In genomic region chr19:10701955-10702307, GRCh38 we compare ENCODE assay signal across 8 cellular contexts. TPM values are rescaled to one million over a fixed set of nuclear protein-coding genes. Genes with fewer than 3 reads are reported as not detected.
DNase-seq lines count a peak whose midpoint lies in the region; ATAC-seq, FAIRE-seq and TF ChIP-seq lines count a peak whose summit lies in the region.

No MANE protein-coding gene starts in this region.

- peaks cover 4% of the 10 kb centered on the region for H3K4me1 ChIP-seq in astrocyte (ENCODE audit: insufficient read depth, low read length)

- peak overlapping the region; percentile 98 for H2AFZ ChIP-seq in astrocyte (ENCODE audit: low read depth, low read length)

- H3K27ac Mint-ChIP-seq in astrocyte (ENCODE audit: unreplicated experiment) (no peak overlapping the region), immature natural killer cell (peak overlapping the region in 5 of 6 donors; percentile 27 to 85 (median 80))
- H3K27ac Mint-ChIP-seq in stimulated activated effector memory CD8-positive, alpha-beta T cell treated with anti-CD3 and anti-CD28 coated beads, Interleukin-12 subunit alpha, Interleukin-12 subunit beta, amount 100 ng/mL, for 72 hours, result peak overlapping the region; percentile 85

- DNase-seq in DMS53 treated with DMSO at 0.1 percent for 48 hours (lab: John Stamatoyannopoulos, UW; ENCODE audit: unreplicated experiment), result peak; percentile 2
- peak; percentile 30 for DNase-seq in NCI-H2227 (lab: John Stamatoyannopoulos, UW; ENCODE audit: unreplicated experiment)
- no peak for DNase-seq in astrocyte (ENCODE audit: low read depth)
- DNase-seq in immature natural killer cell, result no peak
- peak in 1 of 2 donors; percentile 66 for DNase-seq in stimulated activated effector memory CD8-positive, alpha-beta T cell treated with anti-CD3 and anti-CD28 coated beads, Interleukin-12 subunit alpha, Interleukin-12 subunit beta, amount 100 ng/mL, for 72 hours (ENCODE audit: low spot score in 2 of 2)
- DNase-seq in mesenteric fat pad (ENCODE audit: low spot score), result no peak

- peak overlapping the region; percentile 89 for H3K4me3 Mint-ChIP-seq in astrocyte (ENCODE audit: unreplicated experiment)
- peak overlapping the region; percentile 90 to 98 (median 92) for H3K4me3 Mint-ChIP-seq in immature natural killer cell
- H3K4me3 Mint-ChIP-seq in stimulated activated effector memory CD8-positive, alpha-beta T cell treated with anti-CD3 and anti-CD28 coated beads, Interleukin-12 subunit alpha, Interleukin-12 subunit beta, amount 100 ng/mL, for 72 hours, result peak overlapping the region; percentile 87

- H3K9ac ChIP-seq in astrocyte (ENCODE audit: low read length), result peak overlapping the region; percentile 85

- peaks cover 4% of the 10 kb centered on the region for H3K27me3 Mint-ChIP-seq in astrocyte (ENCODE audit: low read depth, unreplicated experiment)
- H3K27me3 Mint-ChIP-seq in immature natural killer cell (ENCODE audit: low read depth in 3 of 3), result peaks cover 2 to 4% (median 3%) of the 10 kb centered on the region in 3 donors

- peak overlapping the region; percentile 95 for H3K4me2 ChIP-seq in astrocyte (ENCODE audit: low read length)

- peak overlapping the region; percentile 89 for H3K4me3 ChIP-seq in astrocyte (ENCODE audit: insufficient read depth, low read depth, low read length)

- H3K79me2 ChIP-seq in astrocyte (ENCODE audit: insufficient read depth, low read length), result peaks cover 4% of the 10 kb centered on the region

- no peaks in the 10 kb centered on the region for H3K9me3 ChIP-seq in astrocyte (ENCODE audit: insufficient read depth, low read depth, low read length)

- no peaks in the 10 kb centered on the region for H3K36me3 Mint-ChIP-seq in astrocyte (ENCODE audit: low read depth, unreplicated experiment)
- H3K36me3 Mint-ChIP-seq in immature natural killer cell, result no peaks in the 10 kb centered on the region
- H3K36me3 Mint-ChIP-seq in stimulated activated effector memory CD8-positive, alpha-beta T cell treated with anti-CD3 and anti-CD28 coated beads, Interleukin-12 subunit alpha, Interleukin-12 subunit beta, amount 100 ng/mL, for 72 hours, result peaks cover 25% of the 10 kb centered on the region

- H3K36me3 ChIP-seq in astrocyte (ENCODE audit: insufficient read depth, low read length), result no peaks in the 10 kb centered on the region

- no peak for TF ChIP-seq CTCF in astrocyte (IDR thresholded peaks at IDR 0.05; ENCODE audit: insufficient read depth, low read depth, low read length)

- H3K9me3 Mint-ChIP-seq in astrocyte (ENCODE audit: unreplicated experiment) (no peaks in the 10 kb centered on the region), immature natural killer cell (no peaks in the 10 kb centered on the region)
- H3K9me3 Mint-ChIP-seq in stimulated activated effector memory CD8-positive, alpha-beta T cell treated with anti-CD3 and anti-CD28 coated beads, Interleukin-12 subunit alpha, Interleukin-12 subunit beta, amount 100 ng/mL, for 72 hours, result no peaks in the 10 kb centered on the region

- H3K27me3 ChIP-seq in astrocyte (ENCODE audit: insufficient read depth, low read length), result no peaks in the 10 kb centered on the region

- FAIRE-seq in astrocyte (lab: Jason Lieb, UNC), result no peak

- no peaks in the 10 kb centered on the region for H3K4me1 Mint-ChIP-seq in astrocyte (ENCODE audit: low read depth, unreplicated experiment)
- H3K4me1 Mint-ChIP-seq in immature natural killer cell, result peaks cover 12 to 16% of the 10 kb centered on the region in 2 donors
- H3K4me1 Mint-ChIP-seq in stimulated activated effector memory CD8-positive, alpha-beta T cell treated with anti-CD3 and anti-CD28 coated beads, Interleukin-12 subunit alpha, Interleukin-12 subunit beta, amount 100 ng/mL, for 72 hours, result peaks cover 11% of the 10 kb centered on the region

- no peaks in the 10 kb centered on the region for H4K20me1 ChIP-seq in astrocyte (ENCODE audit: insufficient read depth, low read length)

- peak; percentile 23 for ATAC-seq in GM21381 (IDR thresholded peaks at IDR 0.05; ENCODE audit: unreplicated experiment)
- ATAC-seq in stimulated activated effector memory CD8-positive, alpha-beta T cell treated with anti-CD3 and anti-CD28 coated beads, Interleukin-12 subunit alpha, Interleukin-12 subunit beta, amount 100 ng/mL, for 72 hours, result peak; percentile 52
- ATAC-seq in HG03520 (IDR thresholded peaks at IDR 0.05; ENCODE audit: unreplicated experiment), result no peak

- H3K27ac ChIP-seq in astrocyte (ENCODE audit: low read depth, low read length), result peak overlapping the region; percentile 58

RNA-seq across cellular contexts. Expression of gene QTRT1, which starts 0.7 kb away (rescaled TPM):
- 27.3 and 27.5 TPM in 2 replicates for total RNA-seq in astrocyte
- 10 to 100 TPM; 25.5 to 48.1 (median 33.7) TPM for polyA plus RNA-seq in immature natural killer cell
- total RNA-seq in mesenteric fat pad, result 45.9 TPM

RNA-seq across cellular contexts. Expression of gene DNM2, which starts 15.9 kb away (rescaled TPM):
- 129 TPM in 2 replicates for total RNA-seq in astrocyte
- 100 to 1,000 TPM in 1 of 3 donors, 10 to 100 TPM in 2; 62.9 to 170 (median 92.7) TPM for polyA plus RNA-seq in immature natural killer cell
- 134 TPM for total RNA-seq in mesenteric fat pad

RNA-seq across cellular contexts. Expression of gene ILF3, which starts 47.8 kb away (rescaled TPM):
- total RNA-seq in astrocyte (228 and 244 TPM in 2 replicates), mesenteric fat pad (212 TPM)
- polyA plus RNA-seq in immature natural killer cell, result 100 to 1,000 TPM in 1 of 3 donors, 10 to 100 TPM in 2; 33.7 to 107 (median 52.2) TPM

Comparison
In these comparisons a context has a peak if more than half of its experiments do, and no peak if none do; other contexts are left out.
1. DNase-seq: peak in DMS53 treated with DMSO at 0.1 percent for 48 hours (single experiment) and NCI-H2227 (single experiment); none in astrocyte (single experiment), immature natural killer cell (0 of 3) and mesenteric fat pad (single experiment).
2. Peak in every context shown above with its lines, with median percentiles within 50 percentile points of each other: H3K4me3 Mint-ChIP-seq.